20 cellular contexts compared by ENCODE assay signal in genomic region chr3:188316723-188317070, GRCh38.
DNase-seq lines count a peak whose midpoint lies in the region; ATAC-seq and TF ChIP-seq lines count a peak whose summit lies in the region.
"Had no signal": no experiment of that assay in that cellular context is flagged by ENCODE, and none has a peak within 500 bp of the region (broad histone marks: within the 10 kb centered on the region; RNA-seq: fewer than 3 reads in every experiment).

No MANE protein-coding gene starts in this region.

- no peaks in the 10 kb centered on the region for H3K27me3 Mint-ChIP-seq in T-helper 17 cell
- H3K27me3 Mint-ChIP-seq: brain had no signal

- ATAC-seq in T-helper 17 cell, result no peak
- peak; percentile 29 for ATAC-seq in gastroesophageal sphincter
- peak; percentile 17 for ATAC-seq in sciatic nerve
- ATAC-seq in lower lobe of right lung, result no peak
- no peak for ATAC-seq in HG02884 (IDR thresholded peaks at IDR 0.05; ENCODE audit: unreplicated experiment)
- ATAC-seq: esophagus mucosa had no signal

- peaks cover 5% of the 10 kb centered on the region for H3K4me1 Mint-ChIP-seq in T-helper 17 cell
- H3K4me1 Mint-ChIP-seq: brain had no signal

- H3K4me3 Mint-ChIP-seq in T-helper 17 cell, result no peak overlapping the region
- H3K4me3 Mint-ChIP-seq: brain had no signal

- peak overlapping the region; percentile 75 for H3K27ac Mint-ChIP-seq in T-helper 17 cell
- H3K27ac Mint-ChIP-seq: brain had no signal

- TF ChIP-seq POLR2A in gastroesophageal sphincter (IDR thresholded peaks at IDR 0.05), result no peak

- intact Hi-C loops in sciatic nerve (cut with DNase I) (no loop called here), lower lobe of right lung (cut with DNase I) (no loop called here)

- peaks cover 46% of the 10 kb centered on the region for H3K4me1 ChIP-seq in GM23248 (ENCODE audit: insufficient read depth)
- H3K4me1 ChIP-seq in gastroesophageal sphincter, result peaks cover 18 to 61% (median 22%) of the 10 kb centered on the region in 3 donors
- H3K4me1 ChIP-seq in lower lobe of right lung, result peaks cover 10% of the 10 kb centered on the region

- DNase-seq in GM23248 (peak; percentile 80), T-helper 17 cell (no peak), sciatic nerve (ENCODE audit: low spot score) (no peak), NCI-H1105 treated with DMSO at 0.1 percent for 48 hours (lab: John Stamatoyannopoulos, UW) (no peak), lower lobe of right lung (no peak), SK-N-DZ (ENCODE audit: low spot score) (no peak)
- DNase-seq: activated naive CD4-positive, alpha-beta T cell treated with Interleukin-2 at 50 U/mL for 16 hours; C1 segment of cervical spinal cord; islet precursor cell; NCI-H1048; nucleus accumbens; RPMI8226; T-helper 1 cell; upper lobe of left lung had no signal

- no peak for TF ChIP-seq EP300 in gastroesophageal sphincter (IDR thresholded peaks at IDR 0.05)

- no peaks in the 10 kb centered on the region for H4K20me1 ChIP-seq in GM23248 (ENCODE audit: insufficient read depth)

- H3K4me2 ChIP-seq in GM23248 (ENCODE audit: unreplicated experiment), result peak overlapping the region; percentile 22

- peaks cover 51% of the 10 kb centered on the region for H3F3A ChIP-seq in GM23248 (ENCODE audit: insufficient read depth)

- no peaks in the 10 kb centered on the region for H3K9me2 ChIP-seq in GM23248 (ENCODE audit: insufficient read depth)

- in situ Hi-C loops in GM23248 (cut with MboI), result no loop called here

- H2AFZ ChIP-seq in GM23248, result no peak overlapping the region

- H3K27ac ChIP-seq in GM23248 (peak overlapping the region; percentile 66), gastroesophageal sphincter (peak overlapping the region; percentile 39 to 69 (median 60)), lower lobe of right lung (no peak overlapping the region)
- H3K27ac ChIP-seq: upper lobe of left lung, VCaP had no signal

- peaks cover 72% of the 10 kb centered on the region for H3K79me2 ChIP-seq in GM23248 (ENCODE audit: insufficient read depth)

- H3K36me3 ChIP-seq in GM23248 (ENCODE audit: low read depth) (no peaks in the 10 kb centered on the region; the same call in 1 of the 2 replicates), gastroesophageal sphincter (peaks cover 0 to 4% of the 10 kb centered on the region in 2 donors), lower lobe of right lung (no peaks in the 10 kb centered on the region)

- H3K36me3 Mint-ChIP-seq in T-helper 17 cell (ENCODE audit: low read depth), result no peaks in the 10 kb centered on the region
- H3K36me3 Mint-ChIP-seq: brain had no signal

- TF ChIP-seq CTCF in gastroesophageal sphincter (IDR thresholded peaks at IDR 0.05) (no peak), lower lobe of right lung (IDR thresholded peaks at IDR 0.05) (no peak)

- H3K9me3 ChIP-seq in GM23248 (ENCODE audit: low read depth) (no peaks in the 10 kb centered on the region), T-helper 17 cell (ENCODE audit: control insufficient read depth, low read length, poor library complexity, severe bottlenecking) (no peaks in the 10 kb centered on the region), gastroesophageal sphincter (no peaks in the 10 kb centered on the region), lower lobe of right lung (no peaks in the 10 kb centered on the region)
- H3K9me3 ChIP-seq: upper lobe of left lung had no signal

- H3K27me3 ChIP-seq in GM23248 (replicated peaks; ENCODE audit: insufficient read depth) (no peaks in the 10 kb centered on the region), gastroesophageal sphincter (no peaks in the 10 kb centered on the region), lower lobe of right lung (ENCODE audit: low read depth) (no peaks in the 10 kb centered on the region)
- H3K27me3 ChIP-seq: upper lobe of left lung had no signal

- H3K4me3 ChIP-seq in GM23248 (no peak overlapping the region), gastroesophageal sphincter (no peak overlapping the region), lower lobe of right lung (no peak overlapping the region)
- H3K4me3 ChIP-seq: skin epidermis, upper lobe of left lung had no signal

- 24 to 31% methylated on average over 3 of the region's 3 CpGs for WGBS in GM23248 (ENCODE audit: low coverage in 1 of 2, low lambda C conversion rate in 2 of 2, missing lambda C conversion rate in 2 of 2), 2 experiments
- WGBS in gastroesophageal sphincter (ENCODE audit: low coverage in 1 of 2), 2 donors, result 75 to 76% methylated on average over 3 of the region's 3 CpGs

- H3K9ac ChIP-seq in GM23248, result peak overlapping the region; percentile 43

Comparison
In these comparisons a context has a peak if more than half of its experiments do, and no peak if none do; other contexts are left out.
1. ATAC-seq: peak in gastroesophageal sphincter (single experiment) and sciatic nerve (single experiment); none in T-helper 17 cell (single experiment), lower lobe of right lung (0 of 2) and HG02884 (single experiment).